In genomic region chr7:131232768-131233167, GRCh38 we compare ENCODE assay signal across 22 cellular contexts.
DNase-seq lines count a peak whose midpoint lies in the region; ATAC-seq, FAIRE-seq and TF ChIP-seq lines count a peak whose summit lies in the region.
"Had no signal": no experiment of that assay in that cellular context is flagged by ENCODE, and none has a peak within 500 bp of the region (broad histone marks: within the 10 kb centered on the region; RNA-seq: fewer than 3 reads in every experiment).

No MANE protein-coding gene starts in this region.

- peak overlapping the region; percentile 92 for H3K27ac Mint-ChIP-seq in activated CD8-positive, alpha-beta memory T cell treated with anti-CD3 and anti-CD28 coated beads, Interleukin-2, amount 10 ng/mL, durations not matched to agents 7 days and 5 days
- peak overlapping the region; percentile 45 for H3K27ac Mint-ChIP-seq in activated CD8-positive, alpha-beta T cell treated with anti-CD3 and anti-CD28 coated beads, Interleukin-2, amount 10 ng/mL, durations not matched to agents 7 days and 5 days
- H3K27ac Mint-ChIP-seq in natural killer cell treated with Interleukin-12 subunit alpha and Interleukin-12 subunit beta and Interleukin-15 and Interleukin-18, amount 100 ng/mL, for 72 hours, result peak overlapping the region; percentile 87 to 88
- H3K27ac Mint-ChIP-seq: nephron progenitor cell had no signal

- peaks cover 67% of the 10 kb centered on the region for H3K4me1 Mint-ChIP-seq in activated CD8-positive, alpha-beta memory T cell treated with anti-CD3 and anti-CD28 coated beads, Interleukin-2, amount 10 ng/mL, durations not matched to agents 7 days and 5 days
- H3K4me1 Mint-ChIP-seq in activated CD8-positive, alpha-beta T cell treated with anti-CD3 and anti-CD28 coated beads, Interleukin-2, amount 10 ng/mL, durations not matched to agents 7 days and 5 days (ENCODE audit: low read depth), result peaks cover 65% of the 10 kb centered on the region
- peaks cover 40 to 59% of the 10 kb centered on the region in 2 donors for H3K4me1 Mint-ChIP-seq in natural killer cell treated with Interleukin-12 subunit alpha and Interleukin-12 subunit beta and Interleukin-15 and Interleukin-18, amount 100 ng/mL, for 72 hours (ENCODE audit: low read depth in 2 of 2)
- H3K4me1 Mint-ChIP-seq: nephron progenitor cell had no signal

- no peaks in the 10 kb centered on the region for H3K36me3 ChIP-seq in HEK293 (ENCODE audit: control insufficient read depth in 2 of 2, insufficient read depth in 1 of 2, low read length in 2 of 2)
- H3K36me3 ChIP-seq: brain microvascular endothelial cell, HAP-1, left ventricle myocardium inferior, right lobe of liver had no signal

- POLR2A ChIA-PET in HEK293 (lab: Yijun Ruan, JAX), result no interaction called here
- POLR2A ChIA-PET in activated CD8-positive, alpha-beta T cell treated with anti-CD3 and anti-CD28 coated beads, Interleukin-2, amount 10 ng/mL, durations not matched to agents 7 days and 5 days (lab: Charles Lee), result interaction anchor here (0.6 kb wide), 1 partner anchor 26 kb away, joined by 3 read pairs; no protein-coding TSS in a partner anchor

- H3K9me3 Mint-ChIP-seq in activated CD8-positive, alpha-beta memory T cell treated with anti-CD3 and anti-CD28 coated beads, Interleukin-2, amount 10 ng/mL, durations not matched to agents 7 days and 5 days (ENCODE audit: low read depth), result no peaks in the 10 kb centered on the region
- no peaks in the 10 kb centered on the region for H3K9me3 Mint-ChIP-seq in activated CD8-positive, alpha-beta T cell treated with anti-CD3 and anti-CD28 coated beads, Interleukin-2, amount 10 ng/mL, durations not matched to agents 7 days and 5 days (ENCODE audit: insufficient read depth)
- H3K9me3 Mint-ChIP-seq in natural killer cell treated with Interleukin-12 subunit alpha and Interleukin-12 subunit beta and Interleukin-15 and Interleukin-18, amount 100 ng/mL, for 72 hours, result no peaks in the 10 kb centered on the region

- TF ChIP-seq CTCF in HEK293 (tag by site-specific recombination; IDR thresholded peaks at IDR 0.05) (no peak), D721Med (IDR thresholded peaks at IDR 0.05; ENCODE audit: insufficient read depth, missing control alignments) (no peak)

- no peak overlapping the region for H3K4me3 ChIP-seq in HEK293 (ENCODE audit: low read depth, low read length)
- H3K4me3 ChIP-seq: HAP-1, left ventricle myocardium inferior, right lobe of liver had no signal

- no peak overlapping the region for H3K4me3 Mint-ChIP-seq in activated CD8-positive, alpha-beta memory T cell treated with anti-CD3 and anti-CD28 coated beads, Interleukin-2, amount 10 ng/mL, durations not matched to agents 7 days and 5 days
- H3K4me3 Mint-ChIP-seq in activated CD8-positive, alpha-beta T cell treated with anti-CD3 and anti-CD28 coated beads, Interleukin-2, amount 10 ng/mL, durations not matched to agents 7 days and 5 days, result no peak overlapping the region
- H3K4me3 Mint-ChIP-seq in natural killer cell treated with Interleukin-12 subunit alpha and Interleukin-12 subunit beta and Interleukin-15 and Interleukin-18, amount 100 ng/mL, for 72 hours, result peak overlapping the region; percentile 14
- H3K4me3 Mint-ChIP-seq: nephron progenitor cell had no signal

- no peaks in the 10 kb centered on the region for H3K27me3 Mint-ChIP-seq in activated CD8-positive, alpha-beta memory T cell treated with anti-CD3 and anti-CD28 coated beads, Interleukin-2, amount 10 ng/mL, durations not matched to agents 7 days and 5 days
- no peaks in the 10 kb centered on the region for H3K27me3 Mint-ChIP-seq in activated CD8-positive, alpha-beta T cell treated with anti-CD3 and anti-CD28 coated beads, Interleukin-2, amount 10 ng/mL, durations not matched to agents 7 days and 5 days (ENCODE audit: low read depth)
- H3K27me3 Mint-ChIP-seq in natural killer cell treated with Interleukin-12 subunit alpha and Interleukin-12 subunit beta and Interleukin-15 and Interleukin-18, amount 100 ng/mL, for 72 hours, result no peaks in the 10 kb centered on the region

- H3K9me3 ChIP-seq in HEK293 (ENCODE audit: control insufficient read depth, insufficient read depth, low read depth, low read length), result no peaks in the 10 kb centered on the region
- H3K9me3 ChIP-seq: HAP-1, left ventricle myocardium inferior, right lobe of liver had no signal

- DNase-seq in activated CD8-positive, alpha-beta memory T cell treated with anti-CD3 and anti-CD28 coated beads, Interleukin-2, amount 10 ng/mL, durations not matched to agents 7 days and 5 days, result no peak
- DNase-seq in activated CD8-positive, alpha-beta memory T cell treated with anti-CD3 and anti-CD28 coated beads, Interleukin-2, amount 50 U/mL, for 48 hours, result no peak
- no peak for DNase-seq in activated CD8-positive, alpha-beta T cell treated with anti-CD3 and anti-CD28 coated beads, Interleukin-2, amount 10 ng/mL, durations not matched to agents 7 days and 5 days
- no peak for DNase-seq in natural killer cell treated with Interleukin-12 subunit alpha and Interleukin-12 subunit beta and Interleukin-15 and Interleukin-18, amount 100 ng/mL, for 72 hours (ENCODE audit: low spot score)
- DNase-seq in NCI-H226, result no peak
- no peak for DNase-seq in middle frontal gyrus (ENCODE audit: extremely low spot score, low spot score)
- no peak for DNase-seq in D721Med (ENCODE audit: insufficient read length, low spot score)
- DNase-seq: activated T-cell treated with anti-CD3 and anti-CD28 coated beads for 4 hours; brain microvascular endothelial cell; DMS153; effector CD8-positive, alpha-beta T cell; hippocampal formation; KG1; left ventricle myocardium inferior; NCI-H1694 treated with DMSO at 0.1 percent for 48 hours; nephron progenitor cell; right lobe of liver; stimulated activated CD8-positive, alpha-beta memory T cell treated with anti-CD3 and anti-CD28 coated beads, Interleukin-4, amount 100 ng/mL, for 48 hours had no signal

- no peak for ATAC-seq in activated CD8-positive, alpha-beta memory T cell treated with anti-CD3 and anti-CD28 coated beads, Interleukin-2, amount 10 ng/mL, durations not matched to agents 7 days and 5 days
- no peak for ATAC-seq in activated CD8-positive, alpha-beta T cell treated with anti-CD3 and anti-CD28 coated beads, Interleukin-2, amount 10 ng/mL, durations not matched to agents 7 days and 5 days
- ATAC-seq in natural killer cell treated with Interleukin-12 subunit alpha and Interleukin-12 subunit beta and Interleukin-15 and Interleukin-18, amount 100 ng/mL, for 72 hours, result no peak
- ATAC-seq: esophagus mucosa, right lobe of liver had no signal

- no peak for FAIRE-seq in D721Med (lab: Jason Lieb, UNC)

- no peak overlapping the region for H3K27ac ChIP-seq in HEK293 (ENCODE audit: extremely low read depth, low read depth, low read length)
- H3K27ac ChIP-seq: C4-2B, left ventricle myocardium inferior, right lobe of liver had no signal

- CTCF ChIA-PET in activated CD8-positive, alpha-beta memory T cell treated with anti-CD3 and anti-CD28 coated beads, Interleukin-2, amount 10 ng/mL, durations not matched to agents 7 days and 5 days (lab: Charles Lee), result no interaction called here
- CTCF ChIA-PET in HEK293 (lab: Yijun Ruan, JAX), result interaction anchor here (0.6 to 0.9 kb wide), 2 partner anchors 9 to 66 kb away, joined by 3 read pairs; no protein-coding TSS in a partner anchor
- CTCF ChIA-PET in activated CD8-positive, alpha-beta T cell treated with anti-CD3 and anti-CD28 coated beads, Interleukin-2, amount 10 ng/mL, durations not matched to agents 7 days and 5 days (lab: Charles Lee), result interaction anchor here (1.2 kb wide), 1 partner anchor 336 kb away, joined by 3 read pairs; no protein-coding TSS in a partner anchor

- peaks cover 4% of the 10 kb centered on the region for H3K36me3 Mint-ChIP-seq in activated CD8-positive, alpha-beta memory T cell treated with anti-CD3 and anti-CD28 coated beads, Interleukin-2, amount 10 ng/mL, durations not matched to agents 7 days and 5 days
- peaks cover 2% of the 10 kb centered on the region for H3K36me3 Mint-ChIP-seq in activated CD8-positive, alpha-beta T cell treated with anti-CD3 and anti-CD28 coated beads, Interleukin-2, amount 10 ng/mL, durations not matched to agents 7 days and 5 days (ENCODE audit: low read depth)
- H3K36me3 Mint-ChIP-seq in natural killer cell treated with Interleukin-12 subunit alpha and Interleukin-12 subunit beta and Interleukin-15 and Interleukin-18, amount 100 ng/mL, for 72 hours, result no peaks in the 10 kb centered on the region

- H3K4me1 ChIP-seq in HEK293 (ENCODE audit: control insufficient read depth, insufficient read depth, low read length), result no peaks in the 10 kb centered on the region
- H3K4me1 ChIP-seq: HAP-1, right lobe of liver had no signal

TF ChIP-seq in HEK293, 187 proteins besides CTCF, POLR2A, EP300 and RAD21:
- TF ChIP-seq ZNF239 (tag by site-specific recombination; IDR thresholded peaks at IDR 0.05) (no peak), ZNF114 (tag by site-specific recombination; IDR thresholded peaks at IDR 0.05) (no peak), ZNF660 (tag by site-specific recombination; IDR thresholded peaks at IDR 0.05) (0 out of 2 replicates have a peak, but pooled peaks have one; percentile 7), KLF9 (tag by site-specific recombination; IDR thresholded peaks at IDR 0.05; ENCODE audit: low read depth) (no peak)
